ENCODE assay signal across 15 cellular contexts in genomic region chr14:32083315-32083624, GRCh38. TPM values are rescaled to one million over a fixed set of nuclear protein-coding genes. Genes with fewer than 3 reads are reported as not detected.
A peak's percentile ranks its signal among the peaks of the same experiment; 100 is the strongest.
DNase-seq lines count a peak whose midpoint lies in the region; ATAC-seq and TF ChIP-seq lines count a peak whose summit lies in the region.
"Had no signal": no experiment of that assay in that cellular context is flagged by ENCODE, and none has a peak within 500 bp of the region (broad histone marks: within the 10 kb centered on the region; RNA-seq: fewer than 3 reads in every experiment).

No MANE protein-coding gene starts in this region.

- H2AFZ ChIP-seq in hepatocyte = no peak overlapping the region

- no peak for ATAC-seq in GM18505 (IDR thresholded peaks at IDR 0.05; ENCODE audit: unreplicated experiment)
- ATAC-seq in body of pancreas = no peak
- ATAC-seq: PC-3 had no signal

- DNase-seq in cardiac muscle cell (ENCODE audit: low read depth in 1 of 2, low spot score in 1 of 2) (no peak), right atrium auricular region (ENCODE audit: low spot score) (no peak), hepatocyte (ENCODE audit: low spot score) (no peak), transverse colon (no peak), epidermal melanocyte (ENCODE audit: insufficient read length, low spot score) (no peak), body of pancreas (no peak)
- DNase-seq: CD4-positive, alpha-beta memory T cell; HFFc6; NCI-H187 treated with DMSO at 0.1 percent for 48 hours; NCI-H345; NCI-H524 treated with DMSO at 0.1 percent for 48 hours had no signal

- H3K27ac ChIP-seq in cardiac muscle cell (peak overlapping the region; percentile 41), right atrium auricular region (no peak overlapping the region), VCaP (peak overlapping the region; percentile 34; the same call in 1 of the 2 replicates), hepatocyte (peak overlapping the region; percentile 56), transverse colon (peak overlapping the region; percentile 3 to 59 (median 38)), body of pancreas (peak overlapping the region in 1 of 4 donors; percentile 15)
- H3K27ac ChIP-seq: BLaER1 had no signal

- H3K4me1 ChIP-seq in cardiac muscle cell (ENCODE audit: low read depth) (peaks cover 61% of the 10 kb centered on the region), right atrium auricular region (peaks cover 0 to 71% of the 10 kb centered on the region in 2 donors), hepatocyte (ENCODE audit: insufficient read depth) (peaks cover 45% of the 10 kb centered on the region), transverse colon (peaks cover 20 to 98% (median 58%) of the 10 kb centered on the region in 4 donors), body of pancreas (peaks cover 52% of the 10 kb centered on the region)

- H4K20me1 ChIP-seq in hepatocyte (ENCODE audit: insufficient read depth, poor library complexity, severe bottlenecking) = peaks cover 96% of the 10 kb centered on the region

- intact Hi-C loops in transverse colon (cut with DNase I; ENCODE audit: low total_unique reads) = no loop called here
- intact Hi-C loops in body of pancreas (cut with DNase I) = no loop called here

- no peaks in the 10 kb centered on the region for H3K9me3 ChIP-seq in cardiac muscle cell (ENCODE audit: low read depth)
- H3K9me3 ChIP-seq in right atrium auricular region = no peaks in the 10 kb centered on the region
- H3K9me3 ChIP-seq in hepatocyte (ENCODE audit: low read depth) = no peaks in the 10 kb centered on the region
- H3K9me3 ChIP-seq in transverse colon = no peaks in the 10 kb centered on the region
- H3K9me3 ChIP-seq in body of pancreas = no peaks in the 10 kb centered on the region
- H3K9me3 ChIP-seq: BLaER1 had no signal

- in situ Hi-C loops in transverse colon (cut with MboI; ENCODE audit: low pct_ligation_motif_present in 1 of 4, low pct_unique_long_range_greater_than_20kb in 1 of 4, low sequenced_read_pairs in 3 of 4) = loop anchor here in 2 of 4 donors (25.0 kb wide), 1 partner anchor 129 kb away; the partner anchor contains the start of genes RNU6-7 (in 2 of the 2) and RNU6-8 (in 2 of the 2)

- no peak overlapping the region for H3K4me3 ChIP-seq in cardiac muscle cell
- H3K4me3 ChIP-seq in right atrium auricular region = no peak overlapping the region
- no peak overlapping the region for H3K4me3 ChIP-seq in hepatocyte
- H3K4me3 ChIP-seq in transverse colon = no peak overlapping the region
- no peak overlapping the region for H3K4me3 ChIP-seq in body of pancreas
- H3K4me3 ChIP-seq: BLaER1 had no signal

- H3K36me3 ChIP-seq in cardiac muscle cell (no peaks in the 10 kb centered on the region), right atrium auricular region (no peaks in the 10 kb centered on the region), hepatocyte (replicated peaks; ENCODE audit: insufficient read depth, low read depth) (no peaks in the 10 kb centered on the region), transverse colon (no peaks in the 10 kb centered on the region), body of pancreas (replicated peaks in 1 of 2; ENCODE audit: insufficient read depth in 1 of 2, low read depth in 2 of 2) (no peaks in the 10 kb centered on the region)

- no peaks in the 10 kb centered on the region for H3K9me2 ChIP-seq in hepatocyte (replicated peaks; ENCODE audit: insufficient read depth)

- H3K27me3 ChIP-seq in cardiac muscle cell = no peaks in the 10 kb centered on the region
- H3K27me3 ChIP-seq in right atrium auricular region = no peaks in the 10 kb centered on the region
- H3K27me3 ChIP-seq in hepatocyte = no peaks in the 10 kb centered on the region
- no peaks in the 10 kb centered on the region for H3K27me3 ChIP-seq in transverse colon
- no peaks in the 10 kb centered on the region for H3K27me3 ChIP-seq in body of pancreas
- H3K27me3 ChIP-seq: BLaER1 had no signal

- peak overlapping the region; percentile 59 for H3K4me2 ChIP-seq in hepatocyte
- H3K4me2 ChIP-seq: BLaER1 had no signal

- no peak for TF ChIP-seq POLR2A in transverse colon (IDR thresholded peaks at IDR 0.05)
- TF ChIP-seq POLR2A in GM18505 (IDR thresholded peaks at IDR 0.05; ENCODE audit: borderline replicate concordance, extremely low read depth, insufficient read depth, insufficient read length) = no peak
- no peak for TF ChIP-seq POLR2A in body of pancreas (IDR thresholded peaks at IDR 0.05)

- TF ChIP-seq EP300 in transverse colon (IDR thresholded peaks at IDR 0.05; ENCODE audit: low read depth) = no peak

- peaks cover 100% of the 10 kb centered on the region for H3K79me2 ChIP-seq in hepatocyte

- no peak for TF ChIP-seq CTCF in cardiac muscle cell (IDR thresholded peaks at IDR 0.05; ENCODE audit: low read depth, low read length)
- TF ChIP-seq CTCF in right atrium auricular region (IDR thresholded peaks at IDR 0.05) = no peak
- TF ChIP-seq CTCF in VCaP (conservative IDR thresholded peaks at IDR 0.05) = no peak
- no peak for TF ChIP-seq CTCF in hepatocyte (IDR thresholded peaks at IDR 0.05; ENCODE audit: poor library complexity)
- TF ChIP-seq CTCF in transverse colon (IDR thresholded peaks at IDR 0.05) = no peak
- no peak for TF ChIP-seq CTCF in body of pancreas (IDR thresholded peaks at IDR 0.05)

RNA-seq across cellular contexts. Expression of gene ARHGAP5, which starts 6.2 kb away (rescaled TPM):
- total RNA-seq in cardiac muscle cell (63.0 and 77.5 TPM in 2 replicates), right atrium auricular region (100 to 1,000 TPM; 145 to 160 TPM), hepatocyte (136 and 144 TPM in 2 replicates), transverse colon (100 to 1,000 TPM in 1 of 4 donors, 10 to 100 TPM in 3; 66.5 to 120 (median 85.3) TPM), body of pancreas (10 to 100 TPM; 52.7 to 58.4 TPM)
- polyA plus RNA-seq in cardiac muscle cell (12.9 and 26.6 TPM in 2 replicates), hepatocyte (14.2 and 16.5 TPM in 2 replicates)

Comparison
In these comparisons a context has a peak if more than half of its experiments do, and no peak if none do; other contexts are left out.
1. H3K27ac ChIP-seq: peak in cardiac muscle cell (single experiment), VCaP (single experiment), hepatocyte (single experiment) and transverse colon (4 of 4); none in right atrium auricular region (0 of 2).